In genomic region chr13:32917504-32917903, GRCh38 we compare ENCODE assay signal across 19 cellular contexts.
DNase-seq lines count a peak whose midpoint lies in the region; ATAC-seq and TF ChIP-seq lines count a peak whose summit lies in the region.
"Had no signal": no experiment of that assay in that cellular context is flagged by ENCODE, and none has a peak within 500 bp of the region (broad histone marks: within the 10 kb centered on the region; RNA-seq: fewer than 3 reads in every experiment).

No MANE protein-coding gene starts in this region.

- intact Hi-C loops in activated CD4-positive, alpha-beta T cell treated with anti-CD3 and anti-CD28 coated beads for 36 hours (cut with DNase I, micrococcal nuclease): loop anchor here in 1 of 2 experiments (1.0 to 10.0 kb wide), 4 partner anchors 12 to 625 kb away; no protein-coding TSS in a partner anchor
- intact Hi-C loops in activated CD4-positive, alpha-beta memory T cell treated with anti-CD3 and anti-CD28 coated beads for 36 hours (cut with micrococcal nuclease): loop anchor here (1.0 to 5.0 kb wide), 4 partner anchors 12 to 805 kb away; partner anchors contain the start of gene KL
- intact Hi-C loops in cardiac septum (cut with DNase I) (no loop called here), tibial artery (cut with DNase I; ENCODE audit: low total_unique reads) (no loop called here)

- peaks cover 7% of the 10 kb centered on the region for H3K27me3 Mint-ChIP-seq in activated CD4-positive, alpha-beta T cell treated with anti-CD3 and anti-CD28 coated beads for 36 hours
- peaks cover 8% of the 10 kb centered on the region for H3K27me3 Mint-ChIP-seq in activated CD4-positive, alpha-beta memory T cell treated with anti-CD3 and anti-CD28 coated beads for 36 hours

- peaks cover 0 to 9% (median 0%) of the 10 kb centered on the region in 3 donors for H3K9me3 ChIP-seq in tibial artery
- H3K9me3 ChIP-seq: colonic mucosa had no signal

- peak overlapping the region; percentile 67 for H3K27ac Mint-ChIP-seq in activated CD4-positive, alpha-beta T cell treated with anti-CD3 and anti-CD28 coated beads for 36 hours
- no peak overlapping the region for H3K27ac Mint-ChIP-seq in activated CD4-positive, alpha-beta memory T cell treated with anti-CD3 and anti-CD28 coated beads for 36 hours
- H3K27ac Mint-ChIP-seq: mesothelial cell of epicardium had no signal

- no peaks in the 10 kb centered on the region for H3K27me3 ChIP-seq in tibial artery
- H3K27me3 ChIP-seq: BLaER1 treated with 17β-estradiol and CSF1 and Interleukin-3, amounts not matched to agents 10 nM and 100 nM; colonic mucosa; tibial nerve had no signal

- CTCF ChIA-PET in activated CD4-positive, alpha-beta T cell treated with anti-CD3 and anti-CD28 coated beads for 36 hours (lab: Charles Lee): no interaction called here
- CTCF ChIA-PET in activated CD4-positive, alpha-beta memory T cell treated with anti-CD3 and anti-CD28 coated beads for 36 hours (lab: Charles Lee): interaction anchor here (1.3 kb wide), 1 partner anchor 181 kb away, joined by 3 read pairs; no protein-coding TSS in a partner anchor

- no peak for TF ChIP-seq CTCF in fibroblast of pulmonary artery (IDR thresholded peaks at IDR 0.05; ENCODE audit: low read length, missing control alignments)
- no peak for TF ChIP-seq CTCF in tibial artery (IDR thresholded peaks at IDR 0.05)

- H3K27ac ChIP-seq in tibial artery: no peak overlapping the region
- H3K27ac ChIP-seq: BLaER1 treated with 17β-estradiol and CSF1 and Interleukin-3, amounts not matched to agents 10 nM and 100 nM; colonic mucosa; RWPE1; tibial nerve had no signal

- H3K4me1 ChIP-seq in tibial artery: no peaks in the 10 kb centered on the region
- H3K4me1 ChIP-seq: BLaER1 treated with 17β-estradiol and CSF1 and Interleukin-3, amounts not matched to agents 10 nM and 100 nM; colonic mucosa; tibial nerve had no signal

- peak; percentile 97 for ATAC-seq in activated CD4-positive, alpha-beta T cell treated with anti-CD3 and anti-CD28 coated beads for 36 hours

- POLR2A ChIA-PET in activated CD4-positive, alpha-beta T cell treated with anti-CD3 and anti-CD28 coated beads for 36 hours (lab: Charles Lee): no interaction called here
- POLR2A ChIA-PET in activated CD4-positive, alpha-beta memory T cell treated with anti-CD3 and anti-CD28 coated beads for 36 hours (lab: Charles Lee): no interaction called here

- H3K9me3 Mint-ChIP-seq in activated CD4-positive, alpha-beta T cell treated with anti-CD3 and anti-CD28 coated beads for 36 hours (ENCODE audit: low read depth): peaks cover 12% of the 10 kb centered on the region
- peaks cover 13% of the 10 kb centered on the region for H3K9me3 Mint-ChIP-seq in activated CD4-positive, alpha-beta memory T cell treated with anti-CD3 and anti-CD28 coated beads for 36 hours

- no peak overlapping the region for H3K4me3 ChIP-seq in fibroblast of pulmonary artery (replicated peaks; ENCODE audit: low read depth, low read length)
- no peak overlapping the region for H3K4me3 ChIP-seq in tibial artery
- H3K4me3 ChIP-seq: BLaER1 treated with 17β-estradiol and CSF1 and Interleukin-3, amounts not matched to agents 10 nM and 100 nM; colonic mucosa; tibial nerve had no signal

- peak; percentile 30 for DNase-seq in activated CD4-positive, alpha-beta T cell treated with anti-CD3 and anti-CD28 coated beads for 36 hours
- no peak for DNase-seq in activated CD4-positive, alpha-beta T cell treated with anti-CD3 and anti-CD28 coated beads for 4 hours
- DNase-seq in ELR (ENCODE audit: low read depth) (peak; percentile 71), fibroblast of pulmonary artery (ENCODE audit: low read depth) (peak; percentile 33), NCI-H187 treated with DMSO at 0.1 percent for 48 hours (lab: John Stamatoyannopoulos, UW) (no peak), cardiac septum (ENCODE audit: low spot score) (no peak), tibial artery (no peak)
- DNase-seq in activated CD4-positive, alpha-beta memory T cell treated with anti-CD3 and anti-CD28 coated beads for 36 hours: peak; percentile 13
- DNase-seq: 8988T; activated CD4-positive, alpha-beta T cell treated with anti-CD3 and anti-CD28 coated beads, Interleukin-2, amount 50 U/mL, for 48 hours; activated gamma-delta T cell; colonic mucosa; NCI-H146; SW 1271 had no signal

- peaks cover 3% of the 10 kb centered on the region for H3K36me3 Mint-ChIP-seq in activated CD4-positive, alpha-beta T cell treated with anti-CD3 and anti-CD28 coated beads for 36 hours (ENCODE audit: low read depth)
- H3K36me3 Mint-ChIP-seq in activated CD4-positive, alpha-beta memory T cell treated with anti-CD3 and anti-CD28 coated beads for 36 hours: no peaks in the 10 kb centered on the region

- no peak overlapping the region for H3K4me3 Mint-ChIP-seq in activated CD4-positive, alpha-beta T cell treated with anti-CD3 and anti-CD28 coated beads for 36 hours
- no peak overlapping the region for H3K4me3 Mint-ChIP-seq in activated CD4-positive, alpha-beta memory T cell treated with anti-CD3 and anti-CD28 coated beads for 36 hours
- H3K4me3 Mint-ChIP-seq: mesothelial cell of epicardium, neural crest cell had no signal

- H3K4me1 Mint-ChIP-seq in activated CD4-positive, alpha-beta T cell treated with anti-CD3 and anti-CD28 coated beads for 36 hours: peaks cover 18% of the 10 kb centered on the region
- peaks cover 13% of the 10 kb centered on the region for H3K4me1 Mint-ChIP-seq in activated CD4-positive, alpha-beta memory T cell treated with anti-CD3 and anti-CD28 coated beads for 36 hours (ENCODE audit: low read depth)
- H3K4me1 Mint-ChIP-seq: neural crest cell had no signal

- H3K36me3 ChIP-seq in tibial artery: no peaks in the 10 kb centered on the region
- H3K36me3 ChIP-seq: BLaER1 treated with 17β-estradiol and CSF1 and Interleukin-3, amounts not matched to agents 10 nM and 100 nM; colonic mucosa; tibial nerve had no signal

Comparison
In these comparisons a context has a peak if more than half of its experiments do, and no peak if none do; other contexts are left out.
1. DNase-seq: peak in activated CD4-positive, alpha-beta T cell treated with anti-CD3 and anti-CD28 coated beads for 36 hours (single experiment), ELR (single experiment), activated CD4-positive, alpha-beta memory T cell treated with anti-CD3 and anti-CD28 coated beads for 36 hours (single experiment) and fibroblast of pulmonary artery (single experiment); none in activated CD4-positive, alpha-beta T cell treated with anti-CD3 and anti-CD28 coated beads for 4 hours (0 of 2), NCI-H187 treated with DMSO at 0.1 percent for 48 hours (single experiment), cardiac septum (single experiment) and tibial artery (0 of 2).